1 cellular context compared by ENCODE assay signal in genomic region chr16:76535-77272, GRCh38.
TF ChIP-seq lines count a peak whose summit lies in the region.

No MANE protein-coding gene starts in this region.

TF ChIP-seq in HepG2, 621 proteins besides CTCF, POLR2A, EP300 and RAD21 (continued from another document and continues in another):
- TF ChIP-seq PRDM4 (CRISPR knock-in tag; IDR thresholded peaks at IDR 0.05; ENCODE audit: borderline replicate concordance): no peak
- no peak for TF ChIP-seq MAF1 (CRISPR knock-in tag; IDR thresholded peaks at IDR 0.05; ENCODE audit: borderline replicate concordance)
- TF ChIP-seq SNRNP70 (IDR thresholded peaks at IDR 0.05; ENCODE audit: low read depth, low read length): no peak
- TF ChIP-seq ZNF276 (CRISPR knock-in tag; IDR thresholded peaks at IDR 0.05; ENCODE audit: low read depth): no peak
- no peak for TF ChIP-seq NFYC (CRISPR knock-in tag; IDR thresholded peaks at IDR 0.05)
- no peak for TF ChIP-seq CHD4 (IDR thresholded peaks at IDR 0.05; ENCODE audit: borderline replicate concordance, low read length)
- TF ChIP-seq ZUFSP (CRISPR knock-in tag; IDR thresholded peaks at IDR 0.05; ENCODE audit: borderline replicate concordance): no peak
- TF ChIP-seq AHR (CRISPR knock-in tag; IDR thresholded peaks at IDR 0.05): no peak
- TF ChIP-seq ZNF547 (CRISPR knock-in tag; IDR thresholded peaks at IDR 0.05): peak; percentile 26; the same call in 1 of the 2 replicates
- TF ChIP-seq EZH2 (conservative IDR thresholded peaks at IDR 0.05; ENCODE audit: low read depth, low read length): no peak
- no peak for TF ChIP-seq DZIP1 (CRISPR knock-in tag; IDR thresholded peaks at IDR 0.05)
- TF ChIP-seq ZNF446 (CRISPR knock-in tag; IDR thresholded peaks at IDR 0.05): no peak
- peak; percentile 42; the same call in 1 of the 2 replicates for TF ChIP-seq BCL3 (CRISPR knock-in tag; IDR thresholded peaks at IDR 0.05)
- no peak for TF ChIP-seq MED8 (CRISPR knock-in tag; IDR thresholded peaks at IDR 0.05; ENCODE audit: insufficient replicate concordance)
- no peak for TF ChIP-seq HBP1 (CRISPR knock-in tag; IDR thresholded peaks at IDR 0.05; ENCODE audit: low read depth)
- TF ChIP-seq NONO (IDR thresholded peaks at IDR 0.05): no peak
- TF ChIP-seq NONO (CRISPR knock-in tag; conservative IDR thresholded peaks at IDR 0.05): no peak
- TF ChIP-seq HDAC1 (CRISPR knock-in tag; IDR thresholded peaks at IDR 0.05): no peak; the same call in 1 of the 2 replicates
- TF ChIP-seq MTA1 (CRISPR knock-in tag; IDR thresholded peaks at IDR 0.05; ENCODE audit: borderline replicate concordance): no peak
- TF ChIP-seq ZNF225 (CRISPR knock-in tag; IDR thresholded peaks at IDR 0.05): no peak
- no peak for TF ChIP-seq LCORL (IDR thresholded peaks at IDR 0.05)
- TF ChIP-seq LCORL (CRISPR knock-in tag; IDR thresholded peaks at IDR 0.05): no peak
- 0 out of 2 replicates have a peak, but pooled peaks have one; percentile 12 for TF ChIP-seq MAX (IDR thresholded peaks at IDR 0.05)
- no peak for TF ChIP-seq ZNF503 (CRISPR knock-in tag; IDR thresholded peaks at IDR 0.05)
- TF ChIP-seq ZBTB39 (CRISPR knock-in tag; IDR thresholded peaks at IDR 0.05): no peak
- no peak for TF ChIP-seq CC2D1A (CRISPR knock-in tag; IDR thresholded peaks at IDR 0.05)
- TF ChIP-seq REXO4 (CRISPR knock-in tag; IDR thresholded peaks at IDR 0.05; ENCODE audit: borderline replicate concordance): no peak
- no peak for TF ChIP-seq MBNL3 (CRISPR knock-in tag; conservative IDR thresholded peaks at IDR 0.05)
- TF ChIP-seq ZNF468 (CRISPR knock-in tag; IDR thresholded peaks at IDR 0.05): no peak
- no peak for TF ChIP-seq THRA (CRISPR knock-in tag; IDR thresholded peaks at IDR 0.05; ENCODE audit: borderline replicate concordance)
- TF ChIP-seq ZNF337 (CRISPR knock-in tag; IDR thresholded peaks at IDR 0.05; ENCODE audit: borderline replicate concordance, low read depth): no peak; the same call in 1 of the 2 replicates
- peak; percentile 7; the same call in 1 of the 2 replicates for TF ChIP-seq SOX5 (CRISPR knock-in tag; IDR thresholded peaks at IDR 0.05; ENCODE audit: borderline replicate concordance)
- TF ChIP-seq NKX3-1 (CRISPR knock-in tag; IDR thresholded peaks at IDR 0.05): no peak
- TF ChIP-seq ZBTB10 (CRISPR knock-in tag; IDR thresholded peaks at IDR 0.05; ENCODE audit: borderline replicate concordance): no peak
- no peak; the same call in 1 of the 2 replicates for TF ChIP-seq GABPB1 (CRISPR knock-in tag; IDR thresholded peaks at IDR 0.05)
- no peak for TF ChIP-seq HOMEZ (CRISPR knock-in tag; IDR thresholded peaks at IDR 0.05; ENCODE audit: low read depth)
